8 cellular contexts compared by ENCODE assay signal in the genomic region with DNA sequence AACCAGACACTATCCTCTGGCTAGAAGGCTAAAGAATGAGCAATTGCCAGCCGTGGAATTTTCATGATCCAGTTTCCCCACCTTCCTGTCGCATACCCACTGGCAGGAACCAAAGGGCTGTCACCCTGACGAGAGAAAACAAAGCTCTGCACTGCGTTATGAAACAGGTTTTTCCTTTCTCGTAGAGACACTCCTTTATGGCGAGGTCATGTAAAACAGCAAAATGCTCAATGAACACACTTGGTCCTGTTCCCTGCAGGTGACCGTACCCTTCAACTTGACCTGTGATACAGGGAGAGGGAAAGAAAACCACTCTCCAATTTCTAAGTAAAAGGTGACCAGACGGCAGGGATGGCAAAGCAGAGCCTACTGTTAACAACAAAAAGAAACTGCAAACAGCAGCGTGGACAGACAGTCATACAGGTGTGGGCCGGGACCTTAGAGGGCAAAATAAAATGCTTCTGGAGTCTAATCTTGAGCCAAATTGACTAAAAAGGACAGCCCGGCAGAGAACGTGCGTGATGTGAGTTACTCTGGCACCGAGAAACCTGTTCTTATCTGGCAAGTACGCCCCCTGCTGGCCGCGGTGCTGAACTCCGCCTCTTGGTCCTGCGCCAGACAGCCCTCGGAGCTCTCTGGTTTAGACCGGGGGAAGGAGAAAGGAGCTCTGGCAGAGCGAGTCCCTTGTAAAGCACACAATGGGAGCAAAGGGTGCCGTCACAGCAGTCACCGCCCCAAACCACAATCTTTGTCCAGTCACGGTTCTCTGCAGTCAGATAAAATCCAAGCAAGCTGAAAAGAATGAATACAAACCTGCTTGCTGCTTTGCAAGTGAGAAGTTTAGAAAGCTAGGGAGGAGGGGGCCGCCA.
DNase-seq lines count a peak whose midpoint lies in the region; ATAC-seq and TF ChIP-seq lines count a peak whose summit lies in the region.

No MANE protein-coding gene starts in this region.

- intact Hi-C loops in uterus (cut with DNase I; ENCODE audit: low total_unique reads) = no loop called here

- TF ChIP-seq CTCF in GM12875 (IDR thresholded peaks at IDR 0.05; ENCODE audit: borderline replicate concordance, insufficient read depth, low read depth, low read length) (peak; percentile 91), right atrium auricular region (IDR thresholded peaks at IDR 0.05) (peak; percentile 83 to 96), uterus (IDR thresholded peaks at IDR 0.05) (peak; percentile 74 to 89 (median 80))

- H3K27me3 ChIP-seq in right atrium auricular region (no peaks in the 10 kb centered on the region), uterus (no peaks in the 10 kb centered on the region)

- peak overlapping the region; percentile 79 to 81 (median 81) for H3K4me3 Mint-ChIP-seq in T-cell

- H3K27ac Mint-ChIP-seq in T-cell = peak overlapping the region in 1 of 2 donors; percentile 17

- no peaks in the 10 kb centered on the region for H3K36me3 Mint-ChIP-seq in T-cell

- peaks cover 19 to 22% (median 19%) of the 10 kb centered on the region in 3 donors for H3K4me1 Mint-ChIP-seq in T-cell

- POLR2A ChIA-PET in T-cell (lab: Charles Lee) = interaction anchor here in 1 of 2 donors (0.6 kb wide), 1 partner anchor 65 kb away, joined by 3 read pairs; no protein-coding TSS in a partner anchor

- TF ChIP-seq POLR2A in uterus (IDR thresholded peaks at IDR 0.05) = no peak

- CTCF ChIA-PET in T-cell (lab: Charles Lee) = interaction anchor here (0.5 to 3.1 kb wide), 21 partner anchors 9 to 1262 kb away, joined by 3 to 16 read pairs (median 3); no protein-coding TSS in a partner anchor

- no peaks in the 10 kb centered on the region for H3K9me3 Mint-ChIP-seq in T-cell

- H3K4me1 ChIP-seq in right atrium auricular region = peaks cover 0 to 26% of the 10 kb centered on the region in 2 donors
- H3K4me1 ChIP-seq in uterus = peaks cover 0 to 3% of the 10 kb centered on the region in 2 donors

- no peaks in the 10 kb centered on the region for H3K9me3 ChIP-seq in right atrium auricular region
- no peaks in the 10 kb centered on the region for H3K9me3 ChIP-seq in uterus

- H3K36me3 ChIP-seq in right atrium auricular region (no peaks in the 10 kb centered on the region), uterus (no peaks in the 10 kb centered on the region)

- H3K4me3 ChIP-seq in GM12875 (ENCODE audit: low read depth, low read length) (peak overlapping the region; percentile 38), right atrium auricular region (peak overlapping the region; percentile 39 to 42), uterus (peak overlapping the region; percentile 39 to 40)

- ATAC-seq in HG02840 (IDR thresholded peaks at IDR 0.05; ENCODE audit: low FRiP score, unreplicated experiment) = peak; percentile 67
- ATAC-seq in T-cell (replicated peaks in 1 of 4) = peak; percentile 87 to 92 (median 90)

- peaks cover 9 to 13% of the 10 kb centered on the region in 2 donors for H3K27me3 Mint-ChIP-seq in T-cell

- H3K27ac ChIP-seq in right atrium auricular region = peak overlapping the region; percentile 61 to 91
- H3K27ac ChIP-seq in uterus = peak overlapping the region in 1 of 2 donors; percentile 45

- peak; percentile 92 for DNase-seq in NCI-H1436 (lab: John Stamatoyannopoulos, UW)
- peak; percentile 52 to 87 (median 78) for DNase-seq in T-cell
- DNase-seq in amniotic stem cell (lab: John Stamatoyannopoulos, UW) = peak; percentile 81
- DNase-seq in right atrium auricular region (ENCODE audit: low spot score) = peak; percentile 98
- peak; percentile 80 for DNase-seq in pulmonary artery endothelial cell (ENCODE audit: low read depth, low spot score)
- peak; percentile 88 to 92 for DNase-seq in uterus
